11 cellular contexts compared by ENCODE assay signal in genomic region chr9:708182-708555, GRCh38.
DNase-seq lines count a peak whose midpoint lies in the region; ATAC-seq and TF ChIP-seq lines count a peak whose summit lies in the region.
"Had no signal": no experiment of that assay in that cellular context is flagged by ENCODE, and none has a peak within 500 bp of the region (broad histone marks: within the 10 kb centered on the region; RNA-seq: fewer than 3 reads in every experiment).

No MANE protein-coding gene starts in this region.

- H3K4me3 Mint-ChIP-seq in T-helper 2 cell treated with Interferon-gamma antibody and Interleukin-4, amounts not matched to agents 5 μg/mL and 100 μg/mL, for 36 hours: peak overlapping the region; percentile 36

- peaks cover 22% of the 10 kb centered on the region for H3K4me1 Mint-ChIP-seq in T-helper 2 cell treated with Interferon-gamma antibody and Interleukin-4, amounts not matched to agents 5 μg/mL and 100 μg/mL, for 36 hours (ENCODE audit: low read depth)

- no peak for TF ChIP-seq EP300 in transverse colon (IDR thresholded peaks at IDR 0.05; ENCODE audit: low read depth)

- H3K9me3 ChIP-seq in lower lobe of right lung (no peaks in the 10 kb centered on the region), transverse colon (no peaks in the 10 kb centered on the region)
- H3K9me3 ChIP-seq: SJCRH30 had no signal

- H3K27ac Mint-ChIP-seq in T-helper 2 cell treated with Interferon-gamma antibody and Interleukin-4, amounts not matched to agents 5 μg/mL and 100 μg/mL, for 36 hours: no peak overlapping the region

- in situ Hi-C loops in transverse colon (cut with MboI; ENCODE audit: low pct_ligation_motif_present in 1 of 4, low pct_unique_long_range_greater_than_20kb in 1 of 4, low sequenced_read_pairs in 3 of 4): no loop called here

- TF ChIP-seq POLR2A in transverse colon (IDR thresholded peaks at IDR 0.05): no peak

- peaks cover 40% of the 10 kb centered on the region for H3K4me1 ChIP-seq in lower lobe of right lung
- peaks cover 0 to 46% (median 16%) of the 10 kb centered on the region in 4 donors for H3K4me1 ChIP-seq in transverse colon
- H3K4me1 ChIP-seq: SJCRH30 had no signal

- H3K9me3 Mint-ChIP-seq in T-helper 2 cell treated with Interferon-gamma antibody and Interleukin-4, amounts not matched to agents 5 μg/mL and 100 μg/mL, for 36 hours: no peaks in the 10 kb centered on the region

- H3K27me3 Mint-ChIP-seq in T-helper 2 cell treated with Interferon-gamma antibody and Interleukin-4, amounts not matched to agents 5 μg/mL and 100 μg/mL, for 36 hours (ENCODE audit: low read depth): peaks cover 10% of the 10 kb centered on the region

- no peak for DNase-seq in T-helper 2 cell treated with Interferon-gamma antibody and Interleukin-4, amounts not matched to agents 5 μg/mL and 100 μg/mL, for 36 hours (ENCODE audit: low spot score)
- DNase-seq in T-helper 2 cell (no peak), caudate nucleus (lab: John Stamatoyannopoulos, UW) (peak in 1 of 61 donors; percentile 17), lower lobe of right lung (no peak), transverse colon (no peak), A172 (ENCODE audit: low spot score) (no peak), NCI-H774 (lab: John Stamatoyannopoulos, UW) (no peak)
- DNase-seq: activated T-cell treated with anti-CD3 and anti-CD28 coated beads, Interleukin-2, amount 50 U/mL, for 48 hours; SJCRH30 had no signal

- H3K27me3 ChIP-seq in lower lobe of right lung (ENCODE audit: low read depth) (no peaks in the 10 kb centered on the region), transverse colon (no peaks in the 10 kb centered on the region)
- H3K27me3 ChIP-seq: SJCRH30 had no signal

- TF ChIP-seq CTCF in lower lobe of right lung (IDR thresholded peaks at IDR 0.05): no peak
- no peak for TF ChIP-seq CTCF in transverse colon (IDR thresholded peaks at IDR 0.05)

- 36 to 37% methylated on average over 7 of the region's 7 CpGs for WGBS in transverse colon (ENCODE audit: low coverage in 1 of 2), 2 donors

- no peak for ATAC-seq in lower lobe of right lung
- no peak for ATAC-seq in GM21723 (IDR thresholded peaks at IDR 0.05; ENCODE audit: unreplicated experiment)

- peaks cover 13% of the 10 kb centered on the region for H3K36me3 Mint-ChIP-seq in T-helper 2 cell treated with Interferon-gamma antibody and Interleukin-4, amounts not matched to agents 5 μg/mL and 100 μg/mL, for 36 hours (ENCODE audit: low read depth)

- intact Hi-C loops in lower lobe of right lung (cut with DNase I): no loop called here
- intact Hi-C loops in transverse colon (cut with DNase I; ENCODE audit: low total_unique reads): no loop called here

- H3K4me3 ChIP-seq in lower lobe of right lung (peak overlapping the region; percentile 34), transverse colon (peak overlapping the region in 3 of 4 donors; percentile 5 to 24 (median 11))
- H3K4me3 ChIP-seq: SJCRH30 had no signal

- H3K27ac ChIP-seq in caudate nucleus (ENCODE audit: low read depth, low read length) (peak overlapping the region; percentile 86), lower lobe of right lung (peak overlapping the region; percentile 9), transverse colon (peak overlapping the region; percentile 64 to 82 (median 66))
- H3K27ac ChIP-seq: KMS-11, SJCRH30 had no signal

- peaks cover 23% of the 10 kb centered on the region for H3K36me3 ChIP-seq in lower lobe of right lung
- peaks cover 0 to 10% (median 4%) of the 10 kb centered on the region in 4 donors for H3K36me3 ChIP-seq in transverse colon

Comparison
In these comparisons a context has a peak if more than half of its experiments do, and no peak if none do; other contexts are left out.
1. H3K27ac ChIP-seq: peak in every context shown above with its lines; median percentile 86 in caudate nucleus; 66 in transverse colon; 9 in lower lobe of right lung.